In genomic region chr3:182259579-182259978, GRCh38 we compare ENCODE assay signal across 13 cellular contexts.
DNase-seq lines count a peak whose midpoint lies in the region; ATAC-seq, FAIRE-seq and TF ChIP-seq lines count a peak whose summit lies in the region.
"Had no signal": no experiment of that assay in that cellular context is flagged by ENCODE, and none has a peak within 500 bp of the region (broad histone marks: within the 10 kb centered on the region; RNA-seq: fewer than 3 reads in every experiment).

No MANE protein-coding gene starts in this region.

- no peaks in the 10 kb centered on the region for H3K4me1 ChIP-seq in body of pancreas

- intact Hi-C loops in Right ventricle myocardium inferior (cut with DNase I) = loop anchor here (5.0 to 10.0 kb wide), 2 partner anchors 552 to 1045 kb away; no protein-coding TSS in a partner anchor
- intact Hi-C loops in cardiac septum (cut with DNase I) = loop anchor here (2.0 kb wide), 1 partner anchor 549 kb away; the partner anchor contains the start of gene SOX2
- intact Hi-C loops in body of pancreas (cut with DNase I) = no loop called here

- H3K27me3 ChIP-seq in body of pancreas = no peaks in the 10 kb centered on the region

- no peak for TF ChIP-seq POLR2A in body of pancreas (IDR thresholded peaks at IDR 0.05)

- no peak for FAIRE-seq in urothelium cell line (lab: Jason Lieb, UNC)
- FAIRE-seq: G401.6 had no signal

- H3K9me3 ChIP-seq in body of pancreas = no peaks in the 10 kb centered on the region

- TF ChIP-seq CTCF in body of pancreas (IDR thresholded peaks at IDR 0.05) = no peak

- no peak overlapping the region for H3K27ac ChIP-seq in body of pancreas

- H3K4me3 ChIP-seq in body of pancreas = no peak overlapping the region

- 19% methylated on average over 17 of the region's 17 CpGs for WGBS in body of pancreas, 2 donors

- no peaks in the 10 kb centered on the region for H3K36me3 ChIP-seq in body of pancreas (replicated peaks in 1 of 2; ENCODE audit: insufficient read depth in 1 of 2, low read depth in 2 of 2)

- ATAC-seq in Right ventricle myocardium inferior (no peak), body of pancreas (no peak)

- DNase-seq in Right ventricle myocardium inferior (ENCODE audit: missing footprints) (peak; percentile 52), cardiac septum (ENCODE audit: low spot score) (no peak), body of pancreas (peak in 3 of 4 donors; percentile 3 to 33 (median 16)), left kidney (ENCODE audit: low read depth, low spot score) (peak; percentile 72), urothelium cell line (ENCODE audit: low spot score) (peak; percentile 26), NCI-H1436 treated with DMSO at 0.1 percent for 48 hours (lab: John Stamatoyannopoulos, UW) (no peak), NOMO-1 (lab: John Stamatoyannopoulos, UW; ENCODE audit: unreplicated experiment in 2 of 2) (no peak), SKM-1 treated with dmso at 0.1 percent for 144 hours (lab: John Stamatoyannopoulos, UW; ENCODE audit: unreplicated experiment) (no peak)
- DNase-seq: activated CD4-positive, alpha-beta T cell treated with anti-CD3 and anti-CD28 coated beads, Interleukin-2, amount 50 U/mL, for 4 hours; activated naive CD4-positive, alpha-beta T cell; GOT3; KBM-7 had no signal

Comparison
In these comparisons a context has a peak if more than half of its experiments do, and no peak if none do; other contexts are left out.
1. DNase-seq: peak in Right ventricle myocardium inferior (single experiment), body of pancreas (3 of 4), left kidney (single experiment) and urothelium cell line (single experiment); none in cardiac septum (single experiment), NCI-H1436 treated with DMSO at 0.1 percent for 48 hours (single experiment), NOMO-1 (0 of 2) and SKM-1 treated with dmso at 0.1 percent for 144 hours (single experiment).